Comparison of ENCODE assay signal across 11 cellular contexts in the genomic region with DNA sequence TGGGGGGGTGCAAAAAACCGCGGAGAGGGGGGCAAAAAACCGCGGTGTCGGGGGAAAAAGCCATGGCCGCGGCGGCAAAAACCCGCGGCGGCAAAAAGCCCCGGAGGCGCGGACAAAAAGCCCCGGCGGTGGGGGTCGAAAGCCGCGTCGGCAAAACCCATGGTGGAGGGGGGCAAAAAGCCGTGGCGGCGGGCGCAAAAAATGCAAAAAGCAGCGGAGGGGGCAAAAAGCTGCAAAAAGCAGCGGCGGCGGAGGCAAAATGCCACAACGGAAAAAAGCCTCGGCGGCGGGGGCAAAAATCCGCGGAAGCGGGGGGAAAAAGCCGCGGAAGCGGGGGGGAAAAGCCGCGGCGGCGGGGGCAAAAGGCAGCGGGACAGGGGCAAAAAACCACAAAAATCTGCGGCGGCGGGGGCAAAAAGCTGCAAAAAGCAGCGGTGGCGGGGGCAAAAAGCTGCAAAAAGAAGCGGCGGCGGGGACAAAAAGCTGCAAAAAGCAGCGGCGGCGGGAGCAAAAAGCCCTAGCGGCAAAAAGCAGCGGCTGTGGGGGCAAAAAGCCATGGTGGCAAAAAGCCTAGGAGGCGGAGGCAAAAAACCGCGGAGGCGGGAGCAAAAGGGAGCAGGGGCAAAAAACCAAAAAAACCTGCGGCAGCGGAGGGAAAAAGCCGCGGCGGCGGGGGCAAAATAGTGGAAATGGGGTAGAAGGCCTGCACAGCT.
DNase-seq lines count a peak whose midpoint lies in the region; ATAC-seq and TF ChIP-seq lines count a peak whose summit lies in the region.
"Had no signal": no experiment of that assay in that cellular context is flagged by ENCODE, and none has a peak within 500 bp of the region (broad histone marks: within the 10 kb centered on the region; RNA-seq: fewer than 3 reads in every experiment).

No MANE protein-coding gene starts in this region.

- no TSS peak for BruUV-seq in MCF 10A (replicated peaks; lab: Mats Ljungman, UMichigan)

- WGBS in liver: 4% methylated on average over 66 of the region's 66 CpGs

- peaks cover 8% of the 10 kb centered on the region for H3K9me3 Mint-ChIP-seq in MCF 10A (ENCODE audit: unreplicated experiment)
- peaks cover 8% of the 10 kb centered on the region for H3K9me3 Mint-ChIP-seq in activated naive CD8-positive, alpha-beta T cell treated with anti-CD3 and anti-CD28 coated beads, Interleukin-2, amount 10 ng/mL, durations not matched to agents 7 days and 5 days

- intact Hi-C loops in breast epithelium (cut with DNase I; ENCODE audit: low total_unique reads): no loop called here
- intact Hi-C loops in MCF 10A (cut with micrococcal nuclease): no loop called here

- no peak overlapping the region for H3K4me3 Mint-ChIP-seq in MCF 10A (ENCODE audit: unreplicated experiment)
- H3K4me3 Mint-ChIP-seq in activated naive CD8-positive, alpha-beta T cell treated with anti-CD3 and anti-CD28 coated beads, Interleukin-2, amount 10 ng/mL, durations not matched to agents 7 days and 5 days: no peak overlapping the region

- peaks cover 3 to 14% of the 10 kb centered on the region in 2 donors for H3K9me3 ChIP-seq in breast epithelium
- H3K9me3 ChIP-seq in liver (ENCODE audit: control insufficient read depth in 4 of 4, low read length in 3 of 4): no peaks in the 10 kb centered on the region

- peaks cover 38% of the 10 kb centered on the region for H3K27me3 Mint-ChIP-seq in MCF 10A (ENCODE audit: insufficient read depth, unreplicated experiment)
- peaks cover 18% of the 10 kb centered on the region for H3K27me3 Mint-ChIP-seq in activated naive CD8-positive, alpha-beta T cell treated with anti-CD3 and anti-CD28 coated beads, Interleukin-2, amount 10 ng/mL, durations not matched to agents 7 days and 5 days

- peak overlapping the region; percentile 39 to 47 (median 40) for H3K4me3 ChIP-seq in breast epithelium
- peak overlapping the region; percentile 13 to 90 (median 54) for H3K4me3 ChIP-seq in liver (ENCODE audit: low read depth in 1 of 3, low read length in 3 of 3)

- ATAC-seq in activated naive CD8-positive, alpha-beta T cell treated with anti-CD3 and anti-CD28 coated beads, Interleukin-2, amount 10 ng/mL, durations not matched to agents 7 days and 5 days (ENCODE audit: low read depth): no peak
- ATAC-seq in GM21528 (IDR thresholded peaks at IDR 0.05; ENCODE audit: low FRiP score, unreplicated experiment) (no peak), GM21447 (IDR thresholded peaks at IDR 0.05; ENCODE audit: unreplicated experiment) (no peak)

- H3K36me3 Mint-ChIP-seq in MCF 10A (ENCODE audit: insufficient read depth, unreplicated experiment): no peaks in the 10 kb centered on the region
- no peaks in the 10 kb centered on the region for H3K36me3 Mint-ChIP-seq in activated naive CD8-positive, alpha-beta T cell treated with anti-CD3 and anti-CD28 coated beads, Interleukin-2, amount 10 ng/mL, durations not matched to agents 7 days and 5 days

- TF ChIP-seq POLR2A in breast epithelium (IDR thresholded peaks at IDR 0.05): no peak

- H3K4me1 ChIP-seq in breast epithelium (no peaks in the 10 kb centered on the region), liver (ENCODE audit: control insufficient read depth in 4 of 4, insufficient read depth in 4 of 4, low read length in 3 of 4) (no peaks in the 10 kb centered on the region)

- no peaks in the 10 kb centered on the region for H3K36me3 ChIP-seq in breast epithelium
- no peaks in the 10 kb centered on the region for H3K36me3 ChIP-seq in liver (ENCODE audit: control insufficient read depth in 4 of 4, insufficient read depth in 3 of 4, low read depth in 1 of 4, low read length in 3 of 4)
- H3K36me3 ChIP-seq: brain microvascular endothelial cell had no signal

- TF ChIP-seq CTCF in breast epithelium (IDR thresholded peaks at IDR 0.05): no peak
- no peak for TF ChIP-seq CTCF in MCF 10A (IDR thresholded peaks at IDR 0.05; ENCODE audit: unreplicated experiment)
- TF ChIP-seq CTCF in liver (IDR thresholded peaks at IDR 0.05; ENCODE audit: low read depth, low read length, missing input control): peak; percentile 20

- peak in 1 of 2 donors; percentile 46 for DNase-seq in breast epithelium (ENCODE audit: low spot score in 2 of 2)
- DNase-seq in MCF 10A (ENCODE audit: unreplicated experiment): no peak
- peak; percentile 24 for DNase-seq in activated naive CD8-positive, alpha-beta T cell treated with anti-CD3 and anti-CD28 coated beads, Interleukin-2, amount 10 ng/mL, durations not matched to agents 7 days and 5 days
- DNase-seq in ureter (ENCODE audit: low spot score): peak; percentile 37
- no peak for DNase-seq in SKM-1 treated with dmso at 0.1 percent for 144 hours (lab: John Stamatoyannopoulos, UW; ENCODE audit: unreplicated experiment)
- DNase-seq: brain microvascular endothelial cell; foreskin melanocyte; stimulated activated naive CD4-positive, alpha-beta T cell treated with Interleukin-2 at 50 U/mL for 16 hours had no signal

- H3K9ac ChIP-seq in liver (ENCODE audit: low read depth in 1 of 2, low read length in 2 of 2): no peak overlapping the region

- TF ChIP-seq RAD21 in liver (IDR thresholded peaks at IDR 0.05): no peak

- H3K27ac ChIP-seq in breast epithelium (no peak overlapping the region), liver (ENCODE audit: low read depth in 1 of 2, low read length in 2 of 2) (peak overlapping the region; percentile 59 to 84)
- H3K27ac ChIP-seq: brain microvascular endothelial cell had no signal

- peaks cover 2 to 6% of the 10 kb centered on the region in 2 donors for H3K27me3 ChIP-seq in breast epithelium
- no peaks in the 10 kb centered on the region for H3K27me3 ChIP-seq in liver (ENCODE audit: control insufficient read depth in 4 of 4, insufficient read depth in 4 of 4, low read length in 3 of 4)
- H3K27me3 ChIP-seq: brain microvascular endothelial cell had no signal

- no peak overlapping the region for H3K27ac Mint-ChIP-seq in MCF 10A (ENCODE audit: low read depth, unreplicated experiment)
- H3K27ac Mint-ChIP-seq in activated naive CD8-positive, alpha-beta T cell treated with anti-CD3 and anti-CD28 coated beads, Interleukin-2, amount 10 ng/mL, durations not matched to agents 7 days and 5 days: peak overlapping the region; percentile 25

- H3K4me1 Mint-ChIP-seq in MCF 10A (ENCODE audit: insufficient read depth, unreplicated experiment): no peaks in the 10 kb centered on the region
- H3K4me1 Mint-ChIP-seq in activated naive CD8-positive, alpha-beta T cell treated with anti-CD3 and anti-CD28 coated beads, Interleukin-2, amount 10 ng/mL, durations not matched to agents 7 days and 5 days: peaks cover 1% of the 10 kb centered on the region

- POLR2A ChIA-PET in MCF 10A (lab: Yijun Ruan, JAX): no interaction called here
- POLR2A ChIA-PET in activated naive CD8-positive, alpha-beta T cell treated with anti-CD3 and anti-CD28 coated beads, Interleukin-2, amount 10 ng/mL, durations not matched to agents 7 days and 5 days (lab: Charles Lee): no interaction called here

- CTCF ChIA-PET in MCF 10A (lab: Yijun Ruan, JAX): no interaction called here

TF ChIP-seq in liver, 16 proteins besides CTCF, POLR2A, EP300 and RAD21:
- TF ChIP-seq HNF4G (IDR thresholded peaks at IDR 0.05): no peak
- TF ChIP-seq, protein P1, sequence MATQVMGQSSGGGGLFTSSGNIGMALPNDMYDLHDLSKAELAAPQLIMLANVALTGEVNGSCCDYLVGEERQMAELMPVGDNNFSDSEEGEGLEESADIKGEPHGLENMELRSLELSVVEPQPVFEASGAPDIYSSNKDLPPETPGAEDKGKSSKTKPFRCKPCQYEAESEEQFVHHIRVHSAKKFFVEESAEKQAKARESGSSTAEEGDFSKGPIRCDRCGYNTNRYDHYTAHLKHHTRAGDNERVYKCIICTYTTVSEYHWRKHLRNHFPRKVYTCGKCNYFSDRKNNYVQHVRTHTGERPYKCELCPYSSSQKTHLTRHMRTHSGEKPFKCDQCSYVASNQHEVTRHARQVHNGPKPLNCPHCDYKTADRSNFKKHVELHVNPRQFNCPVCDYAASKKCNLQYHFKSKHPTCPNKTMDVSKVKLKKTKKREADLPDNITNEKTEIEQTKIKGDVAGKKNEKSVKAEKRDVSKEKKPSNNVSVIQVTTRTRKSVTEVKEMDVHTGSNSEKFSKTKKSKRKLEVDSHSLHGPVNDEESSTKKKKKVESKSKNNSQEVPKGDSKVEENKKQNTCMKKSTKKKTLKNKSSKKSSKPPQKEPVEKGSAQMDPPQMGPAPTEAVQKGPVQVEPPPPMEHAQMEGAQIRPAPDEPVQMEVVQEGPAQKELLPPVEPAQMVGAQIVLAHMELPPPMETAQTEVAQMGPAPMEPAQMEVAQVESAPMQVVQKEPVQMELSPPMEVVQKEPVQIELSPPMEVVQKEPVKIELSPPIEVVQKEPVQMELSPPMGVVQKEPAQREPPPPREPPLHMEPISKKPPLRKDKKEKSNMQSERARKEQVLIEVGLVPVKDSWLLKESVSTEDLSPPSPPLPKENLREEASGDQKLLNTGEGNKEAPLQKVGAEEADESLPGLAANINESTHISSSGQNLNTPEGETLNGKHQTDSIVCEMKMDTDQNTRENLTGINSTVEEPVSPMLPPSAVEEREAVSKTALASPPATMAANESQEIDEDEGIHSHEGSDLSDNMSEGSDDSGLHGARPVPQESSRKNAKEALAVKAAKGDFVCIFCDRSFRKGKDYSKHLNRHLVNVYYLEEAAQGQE (IDR thresholded peaks at IDR 0.05): no peak
- peak; percentile 52 for TF ChIP-seq YY1 (IDR thresholded peaks at IDR 0.05)
- no peak for TF ChIP-seq EGR1 (IDR thresholded peaks at IDR 0.05; ENCODE audit: low read depth in 2 of 2)

Comparison
In these comparisons a context has a peak if more than half of its experiments do, and no peak if none do; other contexts are left out.
1. DNase-seq: peak in activated naive CD8-positive, alpha-beta T cell treated with anti-CD3 and anti-CD28 coated beads, Interleukin-2, amount 10 ng/mL, durations not matched to agents 7 days and 5 days (single experiment) and ureter (single experiment); none in MCF 10A (single experiment) and SKM-1 treated with dmso at 0.1 percent for 144 hours (single experiment).
2. H3K27ac ChIP-seq: peak in liver (2 of 2); none in breast epithelium (0 of 2).